ENCODE assay signal across 14 cellular contexts in genomic region chr6:42791706-42792320, GRCh38. TPM values are rescaled to one million over a fixed set of nuclear protein-coding genes. Genes with fewer than 3 reads are reported as not detected.
DNase-seq lines count a peak whose midpoint lies in the region; ATAC-seq and TF ChIP-seq lines count a peak whose summit lies in the region.
"Had no signal": no experiment of that assay in that cellular context is flagged by ENCODE, and none has a peak within 500 bp of the region (broad histone marks: within the 10 kb centered on the region; RNA-seq: fewer than 3 reads in every experiment).

No MANE protein-coding gene starts in this region.

- ATAC-seq in RWPE2 (ENCODE audit: low read depth) = peak; percentile 69
- ATAC-seq in upper lobe of right lung = peak; percentile 44
- no peak for ATAC-seq in HG03521 (IDR thresholded peaks at IDR 0.05; ENCODE audit: unreplicated experiment)

- no TSS peak for BruUV-seq in MCF 10A (replicated peaks; lab: Mats Ljungman, UMichigan)

- no peaks in the 10 kb centered on the region for H3K36me3 ChIP-seq in breast epithelium
- no peaks in the 10 kb centered on the region for H3K36me3 ChIP-seq in RWPE2 (ENCODE audit: low read depth)
- peaks cover 3% of the 10 kb centered on the region for H3K36me3 ChIP-seq in upper lobe of right lung

- H3K36me3 Mint-ChIP-seq in MCF 10A (ENCODE audit: insufficient read depth, unreplicated experiment) (peaks cover 17% of the 10 kb centered on the region), immature natural killer cell (peaks cover 0 to 7% (median 0%) of the 10 kb centered on the region in 3 donors)

- H3K4me3 Mint-ChIP-seq in MCF 10A (ENCODE audit: unreplicated experiment) (no peak overlapping the region), immature natural killer cell (peak overlapping the region in 2 of 5 donors; percentile 30 to 34)

- CTCF ChIA-PET in MCF 10A (lab: Yijun Ruan, JAX) = interaction anchor here (0.6 to 0.7 kb wide), 2 partner anchors 21 to 1159 kb away, joined by 3 to 6 read pairs; no protein-coding TSS in a partner anchor

- H3K4me3 ChIP-seq in breast epithelium (no peak overlapping the region), RWPE2 (ENCODE audit: severe bottlenecking) (no peak overlapping the region), upper lobe of right lung (no peak overlapping the region)
- H3K4me3 ChIP-seq: heart right ventricle, tibial nerve had no signal

- no peak for TF ChIP-seq POLR2A in breast epithelium (IDR thresholded peaks at IDR 0.05)

- POLR2A ChIA-PET in MCF 10A (lab: Yijun Ruan, JAX) = interaction anchor here (1.1 kb wide), 1 partner anchor 9 kb away, joined by 3 read pairs; no protein-coding TSS in a partner anchor

- TF ChIP-seq CTCF in breast epithelium (IDR thresholded peaks at IDR 0.05) = no peak
- TF ChIP-seq CTCF in MCF 10A (IDR thresholded peaks at IDR 0.05; ENCODE audit: unreplicated experiment) = no peak
- TF ChIP-seq CTCF in RWPE2 (IDR thresholded peaks at IDR 0.05; ENCODE audit: poor library complexity, severe bottlenecking) = no peak
- no peak for TF ChIP-seq CTCF in upper lobe of right lung (IDR thresholded peaks at IDR 0.05)

- DNase-seq in breast epithelium (ENCODE audit: low spot score in 2 of 2) (no peak), MCF 10A (ENCODE audit: unreplicated experiment) (no peak), RWPE2 (ENCODE audit: low spot score) (no peak), immature natural killer cell (peak in 1 of 3 donors; percentile 32), upper lobe of right lung (no peak), HK-2 (ENCODE audit: unreplicated experiment) (no peak), inferior parietal cortex (ENCODE audit: extremely low spot score) (no peak)
- DNase-seq: GOT3, heart right ventricle, NCI-H2171, retina had no signal

- H3K27ac ChIP-seq in breast epithelium (peak overlapping the region; percentile 49 to 100), RWPE2 (ENCODE audit: poor library complexity, severe bottlenecking) (no peak overlapping the region), upper lobe of right lung (no peak overlapping the region)

- no peaks in the 10 kb centered on the region for H3K9me3 Mint-ChIP-seq in MCF 10A (ENCODE audit: unreplicated experiment)
- H3K9me3 Mint-ChIP-seq in immature natural killer cell = no peaks in the 10 kb centered on the region
- H3K9me3 Mint-ChIP-seq: activated naive CD4-positive, alpha-beta T cell treated with anti-CD3 and anti-CD28 coated beads, Interleukin-2, amount 50 U/mL, for 72 hours had no signal

- no peaks in the 10 kb centered on the region for H3K27me3 Mint-ChIP-seq in MCF 10A (ENCODE audit: insufficient read depth, unreplicated experiment)
- H3K27me3 Mint-ChIP-seq in immature natural killer cell (ENCODE audit: low read depth in 3 of 3) = peaks cover 0 to 2% (median 0%) of the 10 kb centered on the region in 3 donors

- intact Hi-C loops in breast epithelium (cut with DNase I; ENCODE audit: low total_unique reads) = no loop called here
- intact Hi-C loops in MCF 10A (cut with micrococcal nuclease) = no loop called here
- intact Hi-C loops in upper lobe of right lung (cut with DNase I) = no loop called here

- H3K27ac Mint-ChIP-seq in MCF 10A (ENCODE audit: low read depth, unreplicated experiment) = no peak overlapping the region
- peak overlapping the region; percentile 75 to 92 (median 87) for H3K27ac Mint-ChIP-seq in immature natural killer cell
- H3K27ac Mint-ChIP-seq: activated naive CD4-positive, alpha-beta T cell treated with anti-CD3 and anti-CD28 coated beads, Interleukin-2, amount 50 U/mL, for 72 hours had no signal

- peaks cover 24% of the 10 kb centered on the region for H3K4me1 Mint-ChIP-seq in MCF 10A (ENCODE audit: insufficient read depth, unreplicated experiment)
- peaks cover 12 to 45% of the 10 kb centered on the region in 2 donors for H3K4me1 Mint-ChIP-seq in immature natural killer cell

- no peaks in the 10 kb centered on the region for H3K27me3 ChIP-seq in breast epithelium
- H3K27me3 ChIP-seq in RWPE2 (ENCODE audit: insufficient read depth, poor library complexity, severe bottlenecking) = no peaks in the 10 kb centered on the region
- H3K27me3 ChIP-seq in upper lobe of right lung = no peaks in the 10 kb centered on the region
- H3K27me3 ChIP-seq: heart right ventricle, tibial nerve had no signal

- no peaks in the 10 kb centered on the region for H3K9me3 ChIP-seq in breast epithelium
- H3K9me3 ChIP-seq in RWPE2 (ENCODE audit: severe bottlenecking) = no peaks in the 10 kb centered on the region
- no peaks in the 10 kb centered on the region for H3K9me3 ChIP-seq in upper lobe of right lung
- H3K9me3 ChIP-seq: heart right ventricle, tibial nerve had no signal

- H3K4me1 ChIP-seq in breast epithelium (peaks cover 0 to 22% of the 10 kb centered on the region in 2 donors), RWPE2 (ENCODE audit: insufficient read depth, poor library complexity, severe bottlenecking) (no peaks in the 10 kb centered on the region), upper lobe of right lung (peaks cover 40% of the 10 kb centered on the region)

RNA-seq across cellular contexts. Expression of gene BICRAL, which starts 10.0 kb away (rescaled TPM):
- total RNA-seq in breast epithelium (10 to 100 TPM; 16.7 to 25.2 (median 16.8) TPM), MCF 10A (2022) (8.4 and 9.8 TPM in 2 replicates), upper lobe of right lung (21.0 TPM)
- 1 to 10 TPM; 1.9 to 5.3 (median 2.4) TPM for polyA plus RNA-seq in immature natural killer cell

RNA-seq across cellular contexts. Expression of gene TBCC, which starts 45.9 kb away (rescaled TPM):
- 10 to 100 TPM; 21.3 to 27.7 (median 26.3) TPM for total RNA-seq in breast epithelium
- 13.7 and 19.4 TPM in 2 replicates for total RNA-seq in MCF 10A (2022)
- 100 to 1,000 TPM; 109 to 140 (median 134) TPM for polyA plus RNA-seq in immature natural killer cell
- total RNA-seq in upper lobe of right lung = 17.8 TPM

Comparison
In these comparisons a context has a peak if more than half of its experiments do, and no peak if none do; other contexts are left out.
1. H3K27ac ChIP-seq: peak in breast epithelium (2 of 2); none in RWPE2 (single experiment) and upper lobe of right lung (single experiment).